8 cellular contexts compared by ENCODE assay signal in the genomic region with DNA sequence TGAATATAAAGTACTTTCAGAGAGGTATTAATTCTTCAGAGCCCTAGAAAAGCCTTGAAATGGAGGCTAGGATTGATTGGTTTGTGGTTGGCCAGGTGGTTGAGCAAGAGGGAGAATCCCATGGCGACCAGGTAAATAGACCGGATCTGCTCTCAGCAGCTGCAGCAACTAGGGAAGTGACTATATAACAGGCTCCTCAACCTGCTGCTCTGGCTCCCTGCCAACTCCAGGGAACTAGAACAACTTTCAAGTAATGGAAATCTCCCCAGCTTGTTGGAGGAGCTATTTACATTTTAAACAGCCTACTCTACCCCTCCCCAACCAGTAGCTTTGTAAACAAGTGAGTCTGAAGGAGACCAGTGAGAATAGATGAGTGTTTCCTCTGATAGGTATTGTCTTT.
DNase-seq lines count a peak whose midpoint lies in the region; TF ChIP-seq lines count a peak whose summit lies in the region.

No MANE protein-coding gene starts in this region.

- no peaks in the 10 kb centered on the region for H3F3A ChIP-seq in PC-9 (ENCODE audit: insufficient read depth, low read depth)

- H3K36me3 ChIP-seq in PC-9 (ENCODE audit: low read depth), result no peaks in the 10 kb centered on the region

- intact Hi-C loops in PC-9 (cut with micrococcal nuclease; ENCODE audit: unreplicated experiment), result no loop called here

- H3K4me2 ChIP-seq in PC-9, result no peak overlapping the region

- H3K4me1 ChIP-seq in PC-9 (replicated peaks; ENCODE audit: insufficient read depth), result no peaks in the 10 kb centered on the region

- DNase-seq in G401 (ENCODE audit: low spot score) (peak; percentile 10), NCI-H146 treated with DMSO at 0.1 percent for 48 hours (lab: John Stamatoyannopoulos, UW; ENCODE audit: unreplicated experiment) (peak; percentile 91), PC-9 (peak; percentile 41 to 58), islet precursor cell (peak; percentile 59), putamen (ENCODE audit: low spot score) (no peak), ACHN (no peak), hepatic stellate cell (ENCODE audit: low spot score) (no peak)
- no peak for DNase-seq in stimulated activated CD4-positive, alpha-beta T cell treated with anti-CD3 and anti-CD28 coated beads, Interleukin-2, amount 100 ng/mL, for 48 hours

- no peaks in the 10 kb centered on the region for H4K20me1 ChIP-seq in PC-9 (ENCODE audit: insufficient read depth)

- CTCF ChIA-PET in PC-9 (lab: Charles Lee), result no interaction called here

- H3K27ac ChIP-seq in PC-9, result no peak overlapping the region

- POLR2A ChIA-PET in PC-9 (lab: Charles Lee; ENCODE audit: unreplicated experiment), result no interaction called here

- no peak for TF ChIP-seq CTCF in PC-9 (conservative IDR thresholded peaks at IDR 0.05)

- H3K27me3 ChIP-seq in PC-9 (ENCODE audit: insufficient read depth, low read depth), result no peaks in the 10 kb centered on the region

- H2AFZ ChIP-seq in PC-9, result no peak overlapping the region

- BruUV-seq in PC-9 (replicated peaks; lab: Mats Ljungman, UMichigan), result no TSS peak

- H3K9me3 ChIP-seq in PC-9 (ENCODE audit: insufficient read depth, low read depth), result no peaks in the 10 kb centered on the region

- no peaks in the 10 kb centered on the region for H3K9me2 ChIP-seq in PC-9 (ENCODE audit: insufficient read depth)

- no peak overlapping the region for H3K4me3 ChIP-seq in PC-9

- in situ Hi-C loops in G401 (cut with HindIII; ENCODE audit: low sequenced_read_pairs), result no loop called here
- in situ Hi-C loops in ACHN (cut with HindIII; ENCODE audit: low pct_ligation_motif_present, low pct_unique_long_range_greater_than_20kb, low sequenced_read_pairs), result no loop called here

- H3K79me2 ChIP-seq in PC-9 (ENCODE audit: low read depth), result no peaks in the 10 kb centered on the region

Comparison
In these comparisons a context has a peak if more than half of its experiments do, and no peak if none do; other contexts are left out.
1. DNase-seq: peak in G401 (single experiment), NCI-H146 treated with DMSO at 0.1 percent for 48 hours (single experiment), PC-9 (2 of 2) and islet precursor cell (single experiment); none in stimulated activated CD4-positive, alpha-beta T cell treated with anti-CD3 and anti-CD28 coated beads, Interleukin-2, amount 100 ng/mL, for 48 hours (0 of 2), putamen (single experiment), ACHN (single experiment) and hepatic stellate cell (single experiment).